ENCODE assay signal across 1 cellular context in the genomic region with DNA sequence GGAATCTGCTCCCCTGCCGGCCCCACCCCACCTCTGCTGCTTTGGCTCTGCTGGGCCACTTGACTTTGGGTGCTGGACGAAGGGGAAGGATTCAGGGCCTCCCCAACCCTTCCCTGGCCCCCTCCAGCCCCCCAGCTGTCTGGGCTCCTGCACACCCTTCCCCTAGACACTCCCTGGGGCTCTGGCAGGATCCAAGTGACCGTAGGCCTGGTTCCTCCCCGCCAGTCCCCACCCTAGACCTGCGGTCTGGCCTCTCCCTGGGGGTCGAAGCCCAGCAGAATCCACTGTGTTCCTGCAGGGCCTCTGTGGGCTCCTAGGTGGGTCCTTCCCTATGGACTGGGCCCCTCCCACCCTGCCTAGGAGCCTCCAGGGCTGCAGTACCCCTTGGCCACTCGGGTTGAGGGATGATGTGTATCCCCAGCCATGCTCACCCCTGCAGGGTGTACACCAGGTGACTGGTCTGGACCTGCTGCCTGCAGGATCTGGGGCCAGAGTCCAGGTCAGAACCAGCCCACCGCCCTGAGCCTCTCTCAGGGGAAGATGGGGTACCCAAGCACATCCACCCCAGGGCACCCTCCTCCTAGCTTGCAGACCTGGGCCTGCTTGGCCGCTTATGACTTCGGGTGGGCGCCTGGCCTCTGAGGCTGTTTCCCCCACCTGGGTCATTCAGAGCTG.
TF ChIP-seq lines count a peak whose summit lies in the region.

No MANE protein-coding gene starts in this region.

TF ChIP-seq in endothelial cell of umbilical vein, 7 proteins besides CTCF, POLR2A, EP300 and RAD21 (continued from another document):
- no peak for TF ChIP-seq GATA2 (IDR thresholded peaks at IDR 0.05; ENCODE audit: insufficient read depth, insufficient read length, low read depth, low read length)
